ENCODE assay signal across 21 cellular contexts in the genomic region with DNA sequence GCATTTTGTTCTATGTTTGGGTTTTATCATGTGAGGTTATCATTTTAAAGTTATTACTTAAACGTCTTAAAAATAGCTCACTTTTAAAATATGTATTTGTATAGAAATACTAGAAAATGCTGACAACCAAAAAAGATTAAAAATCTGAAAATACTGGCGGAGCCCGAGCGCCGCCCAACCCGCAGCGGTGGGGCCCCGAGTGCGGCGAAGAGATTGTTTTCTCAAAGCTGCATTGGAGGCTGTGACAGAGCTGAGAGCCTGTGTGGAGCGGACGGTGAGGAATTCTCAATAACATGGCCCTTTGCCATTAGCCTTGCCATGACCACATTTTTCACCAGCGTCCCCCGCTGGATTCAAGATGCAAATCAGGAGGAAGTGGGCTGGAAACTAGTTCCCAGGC.
"Had no signal": no experiment of that assay in that cellular context is flagged by ENCODE, and none has a peak within 500 bp of the region (broad histone marks: within the 10 kb centered on the region; RNA-seq: fewer than 3 reads in every experiment).

No MANE protein-coding gene starts in this region.

- H3K27me3 ChIP-seq: dorsolateral prefrontal cortex, esophagus squamous epithelium, gastrocnemius medialis, heart right ventricle, left lung had no signal

- H3K36me3 Mint-ChIP-seq: memory B cell had no signal

- ATAC-seq: gastrocnemius medialis, heart right ventricle, left cardiac atrium, left lung, left ventricle myocardium superior had no signal

- H3K4me1 ChIP-seq: esophagus squamous epithelium, gastrocnemius medialis, heart right ventricle, left lung had no signal

- H3K27ac Mint-ChIP-seq: memory B cell had no signal

- H3K27ac ChIP-seq: coronary artery, dorsolateral prefrontal cortex, epithelial cell of prostate, esophagus squamous epithelium, gastrocnemius medialis, heart right ventricle, left lung had no signal

- H3K4me3 ChIP-seq: coronary artery, dorsolateral prefrontal cortex, esophagus squamous epithelium, gastrocnemius medialis, heart right ventricle, left lung, lung had no signal

- DNase-seq: dermis blood vessel endothelial cell; dorsolateral prefrontal cortex; effector CD4-positive, alpha-beta T cell; effector memory CD4-positive, alpha-beta T cell; esophagus squamous epithelium; foreskin fibroblast; foreskin melanocyte; gastrocnemius medialis; glutamatergic neuron; head of caudate nucleus; heart right ventricle; hippocampal formation; left cardiac atrium; left ventricle myocardium superior; mammary epithelial cell; midbrain had no signal

- H3K4me1 Mint-ChIP-seq: memory B cell had no signal

- H3K36me3 ChIP-seq: esophagus squamous epithelium, gastrocnemius medialis, heart right ventricle, left lung had no signal

- H3K9me3 ChIP-seq: esophagus squamous epithelium, gastrocnemius medialis, left lung had no signal

- H3K4me3 Mint-ChIP-seq: memory B cell had no signal
